Comparison of ENCODE assay signal across 10 cellular contexts in genomic region chr10:114519306-114519669, GRCh38.
DNase-seq lines count a peak whose midpoint lies in the region; ATAC-seq and TF ChIP-seq lines count a peak whose summit lies in the region.
"Had no signal": no experiment of that assay in that cellular context is flagged by ENCODE, and none has a peak within 500 bp of the region (broad histone marks: within the 10 kb centered on the region; RNA-seq: fewer than 3 reads in every experiment).

No MANE protein-coding gene starts in this region.

- peaks cover 44% of the 10 kb centered on the region for H3K36me3 Mint-ChIP-seq in activated T-helper 17 cell treated with anti-CD3 and anti-CD28 coated beads, Interleukin-2, amount 50 U/mL, for 72 hours (ENCODE audit: low read depth)
- H3K36me3 Mint-ChIP-seq in stimulated activated memory B cell treated with anti-CD40 and anti-IgM and Interleukin-4, amounts not matched to agents 10 μg/mL and 1 μg/mL and 100 μg/mL, for 72 hours: peaks cover 15% of the 10 kb centered on the region

- H3K9me3 Mint-ChIP-seq in activated T-helper 17 cell treated with anti-CD3 and anti-CD28 coated beads, Interleukin-2, amount 50 U/mL, for 72 hours: no peaks in the 10 kb centered on the region
- no peaks in the 10 kb centered on the region for H3K9me3 Mint-ChIP-seq in stimulated activated memory B cell treated with anti-CD40 and anti-IgM and Interleukin-4, amounts not matched to agents 10 μg/mL and 1 μg/mL and 100 μg/mL, for 72 hours

- TF ChIP-seq CTCF in right atrium auricular region (IDR thresholded peaks at IDR 0.05): no peak

- peak overlapping the region; percentile 57 for H3K4me3 Mint-ChIP-seq in activated T-helper 17 cell treated with anti-CD3 and anti-CD28 coated beads, Interleukin-2, amount 50 U/mL, for 72 hours
- H3K4me3 Mint-ChIP-seq in stimulated activated memory B cell treated with anti-CD40 and anti-IgM and Interleukin-4, amounts not matched to agents 10 μg/mL and 1 μg/mL and 100 μg/mL, for 72 hours: no peak overlapping the region

- H3K27me3 Mint-ChIP-seq in activated T-helper 17 cell treated with anti-CD3 and anti-CD28 coated beads, Interleukin-2, amount 50 U/mL, for 72 hours: no peaks in the 10 kb centered on the region
- no peaks in the 10 kb centered on the region for H3K27me3 Mint-ChIP-seq in stimulated activated memory B cell treated with anti-CD40 and anti-IgM and Interleukin-4, amounts not matched to agents 10 μg/mL and 1 μg/mL and 100 μg/mL, for 72 hours

- H3K27ac ChIP-seq in right atrium auricular region: peak overlapping the region; percentile 59 to 71

- H3K36me3 ChIP-seq in right atrium auricular region: peaks cover 4% of the 10 kb centered on the region

- no peaks in the 10 kb centered on the region for H3K9me3 ChIP-seq in right atrium auricular region

- ATAC-seq in activated T-helper 17 cell treated with anti-CD3 and anti-CD28 coated beads, Interleukin-2, amount 50 U/mL, for 72 hours (replicated peaks): no peak
- no peak for ATAC-seq in stimulated activated memory B cell treated with anti-CD40 and anti-IgM and Interleukin-4, amounts not matched to agents 10 μg/mL and 1 μg/mL and 100 μg/mL, for 72 hours
- ATAC-seq in GM18867 (IDR thresholded peaks at IDR 0.05; ENCODE audit: unreplicated experiment): no peak

- no peaks in the 10 kb centered on the region for H3K27me3 ChIP-seq in right atrium auricular region

- peak overlapping the region; percentile 24 for H3K27ac Mint-ChIP-seq in activated T-helper 17 cell treated with anti-CD3 and anti-CD28 coated beads, Interleukin-2, amount 50 U/mL, for 72 hours
- peak overlapping the region; percentile 60 for H3K27ac Mint-ChIP-seq in stimulated activated memory B cell treated with anti-CD40 and anti-IgM and Interleukin-4, amounts not matched to agents 10 μg/mL and 1 μg/mL and 100 μg/mL, for 72 hours

- H3K4me3 ChIP-seq in right atrium auricular region: no peak overlapping the region

- H3K4me1 Mint-ChIP-seq in activated T-helper 17 cell treated with anti-CD3 and anti-CD28 coated beads, Interleukin-2, amount 50 U/mL, for 72 hours: peaks cover 80% of the 10 kb centered on the region
- peaks cover 95% of the 10 kb centered on the region for H3K4me1 Mint-ChIP-seq in stimulated activated memory B cell treated with anti-CD40 and anti-IgM and Interleukin-4, amounts not matched to agents 10 μg/mL and 1 μg/mL and 100 μg/mL, for 72 hours

- DNase-seq in NCI-H510A treated with DMSO at 0.1 percent for 48 hours (lab: John Stamatoyannopoulos, UW): peak; percentile 20
- DNase-seq in NCI-H510A (lab: John Stamatoyannopoulos, UW): no peak
- DNase-seq in right atrium auricular region (ENCODE audit: low spot score): no peak
- DNase-seq in hypothalamus (lab: John Stamatoyannopoulos, UW): no peak
- DNase-seq in glomerular visceral epithelial cell (ENCODE audit: extremely low spot score): no peak
- DNase-seq: NCI-H446 treated with DMSO at 0.1 percent for 48 hours; stimulated activated CD4-positive, alpha-beta T cell treated with anti-CD3 and anti-CD28 coated beads, Interleukin-2, amount 100 ng/mL, for 48 hours had no signal

- H3K4me1 ChIP-seq in right atrium auricular region: peaks cover 0 to 93% of the 10 kb centered on the region in 2 donors
